1 cellular context compared by ENCODE assay signal in the genomic region with DNA sequence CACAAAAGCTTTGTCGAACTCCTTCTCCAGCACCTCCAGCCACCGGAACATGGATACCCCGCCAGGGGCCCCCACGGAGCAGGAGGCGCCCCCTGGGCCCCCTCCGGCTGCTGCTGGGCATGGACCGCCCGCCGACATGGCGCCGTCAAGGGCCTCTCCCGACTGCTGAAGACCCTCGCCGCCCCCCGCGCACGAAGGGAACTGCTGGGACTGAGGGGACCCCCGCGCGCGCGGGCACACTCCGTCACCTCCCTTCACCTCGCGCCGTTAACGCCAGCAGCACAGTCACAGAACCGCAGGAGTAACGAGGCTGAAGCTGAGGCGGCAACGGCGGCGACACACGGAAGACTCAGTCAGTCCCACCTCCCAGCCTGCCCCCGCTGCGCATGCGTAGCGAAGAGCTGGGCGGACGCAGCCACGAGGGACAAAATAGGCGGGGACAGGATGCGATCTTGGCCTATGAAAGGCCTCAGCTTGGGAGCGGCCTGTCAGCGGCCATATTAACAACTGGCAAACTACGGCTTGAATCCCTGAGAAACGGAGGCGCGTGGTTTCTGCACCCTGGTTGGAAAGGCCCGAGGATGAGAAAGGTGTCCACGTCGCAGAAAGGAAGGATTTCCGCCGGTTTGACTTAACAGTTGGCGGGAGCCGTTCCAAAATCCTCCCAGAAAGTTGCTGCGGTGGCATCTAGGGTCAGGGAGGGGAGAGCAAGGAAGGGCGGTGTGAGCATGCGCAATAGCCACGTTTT.
TF ChIP-seq lines count a peak whose summit lies in the region.

A gene (minus strand): TSS at position 361 of the 748 bp plus-strand sequence. CDS start 223 bp downstream, at position 138.

TF ChIP-seq in HepG2, 621 proteins besides CTCF, POLR2A, EP300 and RAD21 (continued from another document and continues in another):
- TF ChIP-seq XRCC5 (optimal IDR thresholded peaks at IDR 0.05; ENCODE audit: low read length) (peak; percentile 83), TCF7 (IDR thresholded peaks at IDR 0.05; ENCODE audit: low read depth) (no peak), RBM22 (optimal IDR thresholded peaks at IDR 0.05; ENCODE audit: low read length) (no peak), ZNF30 (CRISPR knock-in tag; IDR thresholded peaks at IDR 0.05) (0 out of 2 replicates have a peak, but pooled peaks have one; percentile 62), ZNF20 (CRISPR knock-in tag; IDR thresholded peaks at IDR 0.05) (no peak), ZSCAN29 (CRISPR knock-in tag; conservative IDR thresholded peaks at IDR 0.05) (peak; percentile 88; the same call in 1 of the 2 replicates), DR1 (CRISPR knock-in tag; IDR thresholded peaks at IDR 0.05) (peak; percentile 93), ZNF878 (CRISPR knock-in tag; IDR thresholded peaks at IDR 0.05) (peak; percentile 76), ZNF781 (CRISPR knock-in tag; IDR thresholded peaks at IDR 0.05; ENCODE audit: borderline replicate concordance, not compliant biosample characterization) (peak; percentile 95), ZNF549 (CRISPR knock-in tag; IDR thresholded peaks at IDR 0.05) (peak; percentile 85; the same call in 1 of the 2 replicates), ZBTB1 (CRISPR knock-in tag; IDR thresholded peaks at IDR 0.05; ENCODE audit: borderline replicate concordance) (no peak; the same call in 1 of the 2 replicates), ZEB1 (IDR thresholded peaks at IDR 0.05; ENCODE audit: insufficient replicate concordance, low read depth) (peak; percentile 57), ZNF749 (CRISPR knock-in tag; IDR thresholded peaks at IDR 0.05; ENCODE audit: borderline replicate concordance) (peak; percentile 98; the same call in 1 of the 2 replicates), ZNF235 (CRISPR knock-in tag; IDR thresholded peaks at IDR 0.05; ENCODE audit: borderline replicate concordance) (peak; percentile 87; the same call in 1 of the 2 replicates), KDM5A (IDR thresholded peaks at IDR 0.05; ENCODE audit: borderline replicate concordance, low read length) (peak; percentile 70), ZNF501 (CRISPR knock-in tag; IDR thresholded peaks at IDR 0.05) (peak; percentile 99), GLI4 (CRISPR knock-in tag; IDR thresholded peaks at IDR 0.05; ENCODE audit: borderline replicate concordance) (peak; percentile 34; the same call in 1 of the 2 replicates), CHD2 (IDR thresholded peaks at IDR 0.05; ENCODE audit: low read depth, low read length) (no peak), NCOR1 (IDR thresholded peaks at IDR 0.05; ENCODE audit: borderline replicate concordance, low read length) (0 out of 2 replicates have a peak, but pooled peaks have one; percentile 32), SMAD1 (CRISPR knock-in tag; IDR thresholded peaks at IDR 0.05; ENCODE audit: borderline replicate concordance, low read depth) (peak; percentile 97), NCOA1 (CRISPR knock-in tag; IDR thresholded peaks at IDR 0.05) (peak; percentile 78; the same call in 1 of the 2 replicates), GABPB1 (CRISPR knock-in tag; IDR thresholded peaks at IDR 0.05) (peak; percentile 92), SOX5 (CRISPR knock-in tag; IDR thresholded peaks at IDR 0.05; ENCODE audit: borderline replicate concordance) (peak; percentile 71), HDAC6 (IDR thresholded peaks at IDR 0.05; ENCODE audit: low read depth, low read length) (no peak), MAFK (conservative IDR thresholded peaks at IDR 0.05 in 1 of 2, IDR thresholded peaks at IDR 0.05 in 1 of 2; ENCODE audit: low read length in 2 of 2) (no peak; a peak in 1 of 4 replicates), SETDB1 (CRISPR knock-in tag; IDR thresholded peaks at IDR 0.05; ENCODE audit: borderline replicate concordance) (no peak), ZNF75D (CRISPR knock-in tag; IDR thresholded peaks at IDR 0.05; ENCODE audit: borderline replicate concordance) (no peak; the same call in 1 of the 2 replicates), CBX2 (IDR thresholded peaks at IDR 0.05; ENCODE audit: low read depth, low read length) (no peak), CBX2 (CRISPR knock-in tag; IDR thresholded peaks at IDR 0.05; ENCODE audit: low read depth) (peak; percentile 81; the same call in 1 of the 2 replicates), ZNF12 (CRISPR knock-in tag; IDR thresholded peaks at IDR 0.05) (peak; percentile 28; the same call in 1 of the 2 replicates), HOXA7 (CRISPR knock-in tag; IDR thresholded peaks at IDR 0.05) (no peak), ZNF598 (CRISPR knock-in tag; IDR thresholded peaks at IDR 0.05; ENCODE audit: borderline replicate concordance) (peak; percentile 96), PPARG (CRISPR knock-in tag; conservative IDR thresholded peaks at IDR 0.05) (0 out of 2 replicates have a peak, but pooled peaks have one; percentile 22), KLF13 (CRISPR knock-in tag; IDR thresholded peaks at IDR 0.05) (peak; percentile 96), POGZ (CRISPR knock-in tag; IDR thresholded peaks at IDR 0.05) (peak; percentile 99), MATR3 (CRISPR knock-in tag; IDR thresholded peaks at IDR 0.05) (no peak), HNF4G (IDR thresholded peaks at IDR 0.05; ENCODE audit: borderline replicate concordance, low read depth, low read length) (no peak), HNF4G (CRISPR knock-in tag; IDR thresholded peaks at IDR 0.05; ENCODE audit: borderline replicate concordance, low read depth) (no peak), BRCA1 (CRISPR knock-in tag; IDR thresholded peaks at IDR 0.05) (peak; percentile 98), FOXK1 (CRISPR knock-in tag; IDR thresholded peaks at IDR 0.05; ENCODE audit: borderline replicate concordance, low read depth) (peak; percentile 78), POLR2AphosphoS2 (IDR thresholded peaks at IDR 0.05; ENCODE audit: low read depth, low read length) (no peak), ZNF616 (CRISPR knock-in tag; IDR thresholded peaks at IDR 0.05; ENCODE audit: low read depth) (peak; percentile 77; the same call in 1 of the 2 replicates), ZNF34 (CRISPR knock-in tag; IDR thresholded peaks at IDR 0.05; ENCODE audit: borderline replicate concordance) (peak; percentile 97)
- TF ChIP-seq, protein P1, sequence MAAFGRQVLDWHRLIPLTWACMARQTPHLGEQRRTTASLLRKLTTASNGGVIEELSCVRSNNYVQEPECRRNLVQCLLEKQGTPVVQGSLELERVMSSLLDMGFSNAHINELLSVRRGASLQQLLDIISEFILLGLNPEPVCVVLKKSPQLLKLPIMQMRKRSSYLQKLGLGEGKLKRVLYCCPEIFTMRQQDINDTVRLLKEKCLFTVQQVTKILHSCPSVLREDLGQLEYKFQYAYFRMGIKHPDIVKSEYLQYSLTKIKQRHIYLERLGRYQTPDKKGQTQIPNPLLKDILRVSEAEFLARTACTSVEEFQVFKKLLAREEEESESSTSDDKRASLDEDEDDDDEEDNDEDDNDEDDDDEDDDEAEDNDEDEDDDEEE (CRISPR knock-in tag; IDR thresholded peaks at IDR 0.05), result peak; percentile 77; the same call in 1 of the 2 replicates
- TF ChIP-seq, protein P2, sequence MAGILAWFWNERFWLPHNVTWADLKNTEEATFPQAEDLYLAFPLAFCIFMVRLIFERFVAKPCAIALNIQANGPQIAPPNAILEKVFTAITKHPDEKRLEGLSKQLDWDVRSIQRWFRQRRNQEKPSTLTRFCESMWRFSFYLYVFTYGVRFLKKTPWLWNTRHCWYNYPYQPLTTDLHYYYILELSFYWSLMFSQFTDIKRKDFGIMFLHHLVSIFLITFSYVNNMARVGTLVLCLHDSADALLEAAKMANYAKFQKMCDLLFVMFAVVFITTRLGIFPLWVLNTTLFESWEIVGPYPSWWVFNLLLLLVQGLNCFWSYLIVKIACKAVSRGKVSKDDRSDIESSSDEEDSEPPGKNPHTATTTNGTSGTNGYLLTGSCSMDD (CRISPR knock-in tag; IDR thresholded peaks at IDR 0.05), result peak; percentile 95
- TF ChIP-seq, protein P3, sequence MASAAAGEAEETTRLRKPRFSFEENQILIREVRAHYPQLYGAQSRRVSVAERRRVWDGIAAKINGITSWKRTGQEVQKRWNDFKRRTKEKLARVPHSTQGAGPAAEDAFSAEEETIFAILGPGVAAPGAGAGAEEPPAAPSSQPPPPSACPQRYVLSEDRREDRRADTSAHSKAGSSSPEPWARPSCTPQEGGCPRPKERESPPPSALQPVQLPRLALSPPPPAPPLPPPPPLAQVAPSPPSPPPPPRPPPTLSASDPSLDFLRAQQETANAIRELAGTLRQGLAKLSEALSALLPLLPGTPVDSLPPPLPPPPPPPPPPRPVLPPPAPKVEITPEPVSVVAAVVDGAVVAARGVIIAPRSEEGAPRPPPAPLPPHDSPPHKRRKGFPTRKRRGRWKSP (CRISPR knock-in tag; IDR thresholded peaks at IDR 0.05), result peak; percentile 89; the same call in 1 of the 2 replicates
- TF ChIP-seq, protein P4, sequence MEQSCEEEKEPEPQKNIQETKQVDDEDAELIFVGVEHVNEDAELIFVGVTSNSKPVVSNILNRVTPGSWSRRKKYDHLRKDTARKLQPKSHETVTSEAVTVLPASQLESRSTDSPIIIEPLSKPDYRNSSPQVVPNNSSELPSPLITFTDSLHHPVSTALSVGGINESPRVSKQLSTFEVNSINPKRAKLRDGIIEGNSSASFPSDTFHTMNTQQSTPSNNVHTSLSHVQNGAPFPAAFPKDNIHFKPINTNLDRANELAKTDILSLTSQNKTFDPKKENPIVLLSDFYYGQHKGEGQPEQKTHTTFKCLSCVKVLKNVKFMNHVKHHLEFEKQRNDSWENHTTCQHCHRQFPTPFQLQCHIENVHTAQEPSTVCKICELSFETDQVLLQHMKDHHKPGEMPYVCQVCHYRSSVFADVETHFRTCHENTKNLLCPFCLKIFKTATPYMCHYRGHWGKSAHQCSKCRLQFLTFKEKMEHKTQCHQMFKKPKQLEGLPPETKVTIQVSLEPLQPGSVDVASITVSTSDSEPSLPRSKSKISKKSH (CRISPR knock-in tag; IDR thresholded peaks at IDR 0.05; ENCODE audit: borderline replicate concordance), result peak; percentile 88; the same call in 1 of the 2 replicates
- TF ChIP-seq, protein P5, sequence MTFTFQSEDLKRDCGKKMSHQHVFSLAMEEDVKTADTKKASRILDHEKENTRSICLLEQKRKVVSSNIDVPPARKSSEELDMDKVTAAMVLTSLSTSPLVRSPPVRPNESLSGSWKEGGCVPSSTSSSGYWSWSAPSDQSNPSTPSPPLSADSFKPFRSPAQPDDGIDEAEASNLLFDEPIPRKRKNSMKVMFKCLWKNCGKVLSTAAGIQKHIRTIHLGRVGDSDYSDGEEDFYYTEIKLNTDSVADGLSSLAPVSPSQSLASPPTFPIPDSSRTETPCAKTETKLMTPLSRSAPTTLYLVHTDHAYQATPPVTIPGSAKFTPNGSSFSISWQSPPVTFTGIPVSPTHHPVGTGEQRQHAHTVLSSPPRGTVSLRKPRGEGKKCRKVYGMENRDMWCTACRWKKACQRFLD (CRISPR knock-in tag; IDR thresholded peaks at IDR 0.05; ENCODE audit: borderline replicate concordance), result peak; percentile 97; the same call in 1 of the 2 replicates
- TF ChIP-seq, protein P6, sequence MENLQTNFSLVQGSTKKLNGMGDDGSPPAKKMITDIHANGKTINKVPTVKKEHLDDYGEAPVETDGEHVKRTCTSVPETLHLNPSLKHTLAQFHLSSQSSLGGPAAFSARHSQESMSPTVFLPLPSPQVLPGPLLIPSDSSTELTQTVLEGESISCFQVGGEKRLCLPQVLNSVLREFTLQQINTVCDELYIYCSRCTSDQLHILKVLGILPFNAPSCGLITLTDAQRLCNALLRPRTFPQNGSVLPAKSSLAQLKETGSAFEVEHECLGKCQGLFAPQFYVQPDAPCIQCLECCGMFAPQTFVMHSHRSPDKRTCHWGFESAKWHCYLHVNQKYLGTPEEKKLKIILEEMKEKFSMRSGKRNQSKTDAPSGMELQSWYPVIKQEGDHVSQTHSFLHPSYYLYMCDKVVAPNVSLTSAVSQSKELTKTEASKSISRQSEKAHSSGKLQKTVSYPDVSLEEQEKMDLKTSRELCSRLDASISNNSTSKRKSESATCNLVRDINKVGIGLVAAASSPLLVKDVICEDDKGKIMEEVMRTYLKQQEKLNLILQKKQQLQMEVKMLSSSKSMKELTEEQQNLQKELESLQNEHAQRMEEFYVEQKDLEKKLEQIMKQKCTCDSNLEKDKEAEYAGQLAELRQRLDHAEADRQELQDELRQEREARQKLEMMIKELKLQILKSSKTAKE (CRISPR knock-in tag; IDR thresholded peaks at IDR 0.05; ENCODE audit: borderline replicate concordance), result peak; percentile 60; the same call in 1 of the 2 replicates
- TF ChIP-seq, protein P7, sequence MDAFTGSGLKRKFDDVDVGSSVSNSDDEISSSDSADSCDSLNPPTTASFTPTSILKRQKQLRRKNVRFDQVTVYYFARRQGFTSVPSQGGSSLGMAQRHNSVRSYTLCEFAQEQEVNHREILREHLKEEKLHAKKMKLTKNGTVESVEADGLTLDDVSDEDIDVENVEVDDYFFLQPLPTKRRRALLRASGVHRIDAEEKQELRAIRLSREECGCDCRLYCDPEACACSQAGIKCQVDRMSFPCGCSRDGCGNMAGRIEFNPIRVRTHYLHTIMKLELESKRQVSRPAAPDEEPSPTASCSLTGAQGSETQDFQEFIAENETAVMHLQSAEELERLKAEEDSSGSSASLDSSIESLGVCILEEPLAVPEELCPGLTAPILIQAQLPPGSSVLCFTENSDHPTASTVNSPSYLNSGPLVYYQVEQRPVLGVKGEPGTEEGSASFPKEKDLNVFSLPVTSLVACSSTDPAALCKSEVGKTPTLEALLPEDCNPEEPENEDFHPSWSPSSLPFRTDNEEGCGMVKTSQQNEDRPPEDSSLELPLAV (CRISPR knock-in tag; conservative IDR thresholded peaks at IDR 0.05; ENCODE audit: low read depth), result no peak
- TF ChIP-seq, protein P8, sequence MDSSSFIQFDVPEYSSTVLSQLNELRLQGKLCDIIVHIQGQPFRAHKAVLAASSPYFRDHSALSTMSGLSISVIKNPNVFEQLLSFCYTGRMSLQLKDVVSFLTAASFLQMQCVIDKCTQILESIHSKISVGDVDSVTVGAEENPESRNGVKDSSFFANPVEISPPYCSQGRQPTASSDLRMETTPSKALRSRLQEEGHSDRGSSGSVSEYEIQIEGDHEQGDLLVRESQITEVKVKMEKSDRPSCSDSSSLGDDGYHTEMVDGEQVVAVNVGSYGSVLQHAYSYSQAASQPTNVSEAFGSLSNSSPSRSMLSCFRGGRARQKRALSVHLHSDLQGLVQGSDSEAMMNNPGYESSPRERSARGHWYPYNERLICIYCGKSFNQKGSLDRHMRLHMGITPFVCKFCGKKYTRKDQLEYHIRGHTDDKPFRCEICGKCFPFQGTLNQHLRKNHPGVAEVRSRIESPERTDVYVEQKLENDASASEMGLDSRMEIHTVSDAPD (CRISPR knock-in tag; IDR thresholded peaks at IDR 0.05), result 0 out of 2 replicates have a peak, but pooled peaks have one; percentile 38
